ENCODE assay signal across 11 cellular contexts in genomic region chr1:181397841-181398240, GRCh38.
A peak's percentile ranks its signal among the peaks of the same experiment; 100 is the strongest.
DNase-seq lines count a peak whose midpoint lies in the region; ATAC-seq and TF ChIP-seq lines count a peak whose summit lies in the region.
"Had no signal": no experiment of that assay in that cellular context is flagged by ENCODE, and none has a peak within 500 bp of the region (broad histone marks: within the 10 kb centered on the region; RNA-seq: fewer than 3 reads in every experiment).

No MANE protein-coding gene starts in this region.

- no peak overlapping the region for H2BK5ac ChIP-seq in trophoblast cell (ENCODE audit: low read depth, low read length, poor library complexity)

- no peak overlapping the region for H3K4me2 ChIP-seq in trophoblast cell (ENCODE audit: low read length)

- TF ChIP-seq CTCF in tibial nerve (IDR thresholded peaks at IDR 0.05) (no peak), adrenal gland (IDR thresholded peaks at IDR 0.05) (no peak)

- no peaks in the 10 kb centered on the region for H3K79me1 ChIP-seq in trophoblast cell (ENCODE audit: low read length)

- no peak overlapping the region for H3K18ac ChIP-seq in trophoblast cell (ENCODE audit: low read length)

- H3K27me3 ChIP-seq in tibial nerve = no peaks in the 10 kb centered on the region
- H3K27me3 ChIP-seq in adrenal gland = no peaks in the 10 kb centered on the region
- H3K27me3 ChIP-seq in trophoblast cell (ENCODE audit: insufficient read depth, low read length) = no peaks in the 10 kb centered on the region

- no peak overlapping the region for H3K14ac ChIP-seq in trophoblast cell (ENCODE audit: low read length)

- no peak overlapping the region for H4K91ac ChIP-seq in trophoblast cell (ENCODE audit: low read depth, low read length)

- no peak overlapping the region for H2AFZ ChIP-seq in trophoblast cell (ENCODE audit: insufficient read depth, low read length, poor library complexity)
- H2AFZ ChIP-seq: GM23248 had no signal

- no peak overlapping the region for H2BK12ac ChIP-seq in trophoblast cell (ENCODE audit: low read length)

- peak; percentile 37 to 59 (median 37) for DNase-seq in NCI-H1417 (lab: John Stamatoyannopoulos, UW)
- no peak for DNase-seq in NCI-H1417 treated with DMSO at 0.1 percent for 48 hours (lab: John Stamatoyannopoulos, UW)
- DNase-seq in left kidney (ENCODE audit: low read depth, low spot score) = peak; percentile 44
- no peak for DNase-seq in tibial nerve (ENCODE audit: low spot score in 2 of 2)
- DNase-seq in adrenal gland = no peak
- no peak for DNase-seq in trophoblast cell
- DNase-seq: 8988T, GM23248, naive B cell had no signal

- H3K4ac ChIP-seq in trophoblast cell (ENCODE audit: low read depth, low read length) = no peak overlapping the region

- H3K9me3 ChIP-seq in KOPT-K1 (ENCODE audit: insufficient read depth, low read length, poor library complexity, severe bottlenecking) (no peaks in the 10 kb centered on the region), tibial nerve (no peaks in the 10 kb centered on the region), adrenal gland (replicated peaks in 1 of 3) (no peaks in the 10 kb centered on the region), trophoblast cell (ENCODE audit: insufficient read depth, low read depth, low read length) (no peaks in the 10 kb centered on the region)

- TF ChIP-seq EP300 in tibial nerve (IDR thresholded peaks at IDR 0.05) = no peak

- H3K79me2 ChIP-seq in trophoblast cell (ENCODE audit: control insufficient read depth, insufficient read depth, low read length, poor library complexity) = no peaks in the 10 kb centered on the region

- H2AK5ac ChIP-seq in trophoblast cell (ENCODE audit: low read length) = no peak overlapping the region

- H2BK120ac ChIP-seq in trophoblast cell (ENCODE audit: insufficient read depth, low read length, poor library complexity) = no peak overlapping the region

- WGBS in tibial nerve, 2 donors = 40 to 47% methylated on average over 3 of the region's 3 CpGs
- 55 to 64% (median 60%) methylated on average over 3 of the region's 3 CpGs for WGBS in adrenal gland, 4 donors
- no CpG with 5 or more reads among the region's 3 CpGs for WGBS in trophoblast cell (ENCODE audit: extremely low coverage, insufficient coverage, insufficient read length)

- H4K12ac ChIP-seq in trophoblast cell (ENCODE audit: low read depth, low read length) = no peak overlapping the region

- no peak overlapping the region for H3K23ac ChIP-seq in trophoblast cell (ENCODE audit: low read length)

- no peak overlapping the region for H3K9ac ChIP-seq in trophoblast cell (ENCODE audit: low read length)
- H3K9ac ChIP-seq: GM23248 had no signal

- TF ChIP-seq POLR2A in tibial nerve (IDR thresholded peaks at IDR 0.05) (no peak), adrenal gland (IDR thresholded peaks at IDR 0.05) (no peak)

- intact Hi-C loops in adrenal gland (cut with DNase I) = no loop called here

- no peak overlapping the region for H4K8ac ChIP-seq in trophoblast cell (ENCODE audit: low read depth, low read length)

- H3K4me3 ChIP-seq in tibial nerve (no peak overlapping the region), adrenal gland (no peak overlapping the region), trophoblast cell (ENCODE audit: low read depth, low read length) (no peak overlapping the region)
- H3K4me3 ChIP-seq: GM23248 had no signal

- no peaks in the 10 kb centered on the region for H3K36me3 ChIP-seq in KOPT-K1 (ENCODE audit: insufficient read depth, low read length)
- no peaks in the 10 kb centered on the region for H3K36me3 ChIP-seq in tibial nerve
- H3K36me3 ChIP-seq in adrenal gland (replicated peaks in 1 of 2) = no peaks in the 10 kb centered on the region
- H3K36me3 ChIP-seq in trophoblast cell (ENCODE audit: control insufficient read depth in 1 of 2, insufficient read depth in 2 of 2, low read length in 2 of 2) = no peaks in the 10 kb centered on the region

- H3K4me1 ChIP-seq in tibial nerve (no peaks in the 10 kb centered on the region), adrenal gland (replicated peaks in 1 of 2) (no peaks in the 10 kb centered on the region), trophoblast cell (ENCODE audit: control insufficient read depth in 1 of 2, insufficient read depth in 2 of 2, low read length in 2 of 2) (no peaks in the 10 kb centered on the region)

- H3K27ac ChIP-seq in KOPT-K1 (ENCODE audit: low read depth, low read length, poor library complexity, severe bottlenecking) (peak overlapping the region; percentile 66), tibial nerve (no peak overlapping the region), adrenal gland (no peak overlapping the region), trophoblast cell (ENCODE audit: low read depth, low read length) (no peak overlapping the region)
- H3K27ac ChIP-seq: GM23248 had no signal

- peak; percentile 60 for ATAC-seq in GM21529 (IDR thresholded peaks at IDR 0.05; ENCODE audit: unreplicated experiment)

Comparison
In these comparisons a context has a peak if more than half of its experiments do, and no peak if none do; other contexts are left out.
1. DNase-seq: peak in NCI-H1417 (3 of 3) and left kidney (single experiment); none in NCI-H1417 treated with DMSO at 0.1 percent for 48 hours (single experiment), tibial nerve (0 of 2), adrenal gland (0 of 7) and trophoblast cell (0 of 2).